In the genomic region with DNA sequence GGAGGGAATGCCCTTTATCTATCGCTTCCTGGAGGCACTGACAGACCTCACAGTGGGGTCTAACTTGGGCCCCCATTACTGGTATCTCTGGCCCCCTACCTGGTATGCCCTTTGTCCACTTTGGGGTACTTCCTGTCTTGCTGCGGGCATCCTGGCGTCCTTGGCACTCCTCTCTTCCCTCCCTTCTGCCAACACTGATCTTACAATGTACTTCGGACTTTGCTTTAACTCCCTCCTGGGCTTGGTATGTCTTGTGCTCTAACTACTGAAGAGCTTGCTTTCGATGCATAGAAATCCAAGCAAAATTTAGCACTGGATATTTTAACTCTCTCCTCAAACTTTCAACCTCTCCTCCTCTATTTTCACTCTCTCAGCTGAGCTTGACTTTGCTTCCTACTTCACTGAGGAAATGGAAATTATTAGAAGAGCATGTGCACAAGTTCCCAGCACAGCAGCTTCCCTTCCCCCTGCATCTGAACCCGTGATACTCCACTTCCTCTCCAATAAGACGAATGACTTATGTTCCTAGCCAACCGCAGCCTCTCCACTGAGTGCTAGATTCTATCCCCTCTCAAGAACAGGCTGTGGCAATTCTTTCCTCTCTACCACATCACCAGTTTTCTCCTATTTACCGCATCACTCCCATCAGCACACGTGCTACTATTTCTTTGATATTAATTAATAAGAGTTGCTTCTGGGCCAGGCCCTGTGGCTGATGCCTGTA, we compare ENCODE assay signal across 9 cellular contexts. TPM values are rescaled to one million over a fixed set of nuclear protein-coding genes. Genes with fewer than 3 reads are reported as not detected.
DNase-seq lines count a peak whose midpoint lies in the region; ATAC-seq and TF ChIP-seq lines count a peak whose summit lies in the region.
"Had no signal": no experiment of that assay in that cellular context is flagged by ENCODE, and none has a peak within 500 bp of the region (broad histone marks: within the 10 kb centered on the region; RNA-seq: fewer than 3 reads in every experiment).

No MANE protein-coding gene starts in this region.

- POLR2A ChIA-PET in GM10248 (lab: Yijun Ruan, JAX): no interaction called here

- peaks cover 0 to 13% of the 10 kb centered on the region in 2 donors for H3K9me3 Mint-ChIP-seq in activated naive CD4-positive, alpha-beta T cell treated with anti-CD3 and anti-CD28 coated beads, Interleukin-2, amount 50 U/mL, for 72 hours
- H3K9me3 Mint-ChIP-seq in memory B cell: peaks cover 1% of the 10 kb centered on the region

- CTCF ChIA-PET in GM10248 (lab: Yijun Ruan, JAX): no interaction called here

- peak; percentile 34 for DNase-seq in Ammon's horn (ENCODE audit: low spot score)
- DNase-seq in activated naive CD4-positive, alpha-beta T cell treated with anti-CD3 and anti-CD28 coated beads, Interleukin-2, amount 50 U/mL, for 72 hours (ENCODE audit: low spot score in 2 of 2): peak in 1 of 2 donors; percentile 7
- DNase-seq in memory B cell (ENCODE audit: low spot score in 2 of 2): no peak
- no peak for DNase-seq in GM10248 (ENCODE audit: extremely low spot score)
- no peak for DNase-seq in NCI-H1092 (lab: John Stamatoyannopoulos, UW)

- peaks cover 6% of the 10 kb centered on the region for H3K27me3 Mint-ChIP-seq in memory B cell

- H3K4me1 Mint-ChIP-seq in memory B cell: peaks cover 7% of the 10 kb centered on the region

- ATAC-seq in HG03175 (IDR thresholded peaks at IDR 0.05; ENCODE audit: unreplicated experiment): peak; percentile 61
- peak; percentile 81 to 85 for ATAC-seq in activated naive CD4-positive, alpha-beta T cell treated with anti-CD3 and anti-CD28 coated beads, Interleukin-2, amount 50 U/mL, for 72 hours
- ATAC-seq in memory B cell (ENCODE audit: low read depth): peak; percentile 56
- no peak for ATAC-seq in HG03571 (IDR thresholded peaks at IDR 0.05; ENCODE audit: unreplicated experiment)
- ATAC-seq in GM18861 (IDR thresholded peaks at IDR 0.05; ENCODE audit: unreplicated experiment): no peak

- no peak for TF ChIP-seq CTCF in GM10248 (IDR thresholded peaks at IDR 0.05; ENCODE audit: control extremely low read depth, extremely low read depth, low read depth, missing control alignments)

- peaks cover 5% of the 10 kb centered on the region in 2 donors for H3K36me3 Mint-ChIP-seq in activated naive CD4-positive, alpha-beta T cell treated with anti-CD3 and anti-CD28 coated beads, Interleukin-2, amount 50 U/mL, for 72 hours
- H3K36me3 Mint-ChIP-seq in memory B cell: peaks cover 1% of the 10 kb centered on the region

- H3K27ac Mint-ChIP-seq in activated naive CD4-positive, alpha-beta T cell treated with anti-CD3 and anti-CD28 coated beads, Interleukin-2, amount 50 U/mL, for 72 hours: peak overlapping the region; percentile 93 to 94
- H3K27ac Mint-ChIP-seq in memory B cell: peak overlapping the region; percentile 21

- H3K4me3 Mint-ChIP-seq in memory B cell: peak overlapping the region; percentile 48

RNA-seq across cellular contexts. Expression of a gene that starts 52.9 kb away (rescaled TPM):
- not detected for total RNA-seq in activated naive CD4-positive, alpha-beta T cell treated with anti-CD3 and anti-CD28 coated beads, Interleukin-2, amount 50 U/mL, for 72 hours
- total RNA-seq: subcutaneous adipose tissue had no signal

Comparison
In these comparisons a context has a peak if more than half of its experiments do, and no peak if none do; other contexts are left out.
1. ATAC-seq: peak in HG03175 (single experiment), activated naive CD4-positive, alpha-beta T cell treated with anti-CD3 and anti-CD28 coated beads, Interleukin-2, amount 50 U/mL, for 72 hours (2 of 2) and memory B cell (single experiment); none in HG03571 (single experiment) and GM18861 (single experiment).